In the genomic region with DNA sequence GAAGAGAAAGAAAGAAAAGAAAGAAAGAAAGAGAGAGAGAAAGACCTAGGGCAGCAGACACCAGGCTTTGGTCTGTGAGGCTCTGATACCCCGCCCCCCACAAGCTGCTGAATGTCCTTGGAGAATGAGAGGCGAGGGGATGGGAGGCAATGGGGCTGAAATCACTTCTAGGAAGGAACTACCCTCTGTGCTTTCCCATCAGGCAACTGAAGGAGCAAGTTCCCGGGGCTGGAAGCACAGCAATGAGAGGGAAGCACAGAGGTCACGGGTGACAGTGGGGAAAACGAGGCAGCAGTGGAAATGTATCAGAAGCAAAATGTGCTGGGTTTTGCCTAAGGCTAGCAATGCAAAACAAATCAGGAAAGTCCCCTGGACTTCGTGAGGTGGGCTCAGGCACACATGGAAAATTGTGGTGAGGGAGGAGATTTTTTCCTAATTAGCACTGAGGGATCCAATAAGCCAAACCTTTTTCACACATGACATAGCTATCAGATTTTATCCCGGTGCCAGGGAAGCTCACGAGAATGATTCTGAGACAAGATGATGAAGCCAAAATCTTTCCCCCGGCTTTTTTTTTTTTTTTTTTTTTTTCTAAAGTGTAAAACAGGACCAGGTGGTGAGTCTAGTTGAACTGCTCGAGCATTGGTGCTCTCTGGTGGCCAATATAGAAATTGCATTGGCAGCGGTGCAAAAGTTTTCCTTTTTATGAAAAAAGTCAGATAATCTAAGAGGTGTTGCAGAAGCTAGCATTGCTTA, we compare ENCODE assay signal across 8 cellular contexts. TPM values are rescaled to one million over a fixed set of nuclear protein-coding genes. Genes with fewer than 3 reads are reported as not detected.
A peak's percentile ranks its signal among the peaks of the same experiment; 100 is the strongest.
DNase-seq lines count a peak whose midpoint lies in the region; ATAC-seq and TF ChIP-seq lines count a peak whose summit lies in the region.

No MANE protein-coding gene starts in this region.

- H3K4me1 ChIP-seq in CD8-positive, alpha-beta T cell (ENCODE audit: insufficient read depth, low read length): peaks cover 4% of the 10 kb centered on the region
- H3K4me1 ChIP-seq in neural progenitor cell: peaks cover 6% of the 10 kb centered on the region

- CTCF ChIA-PET in CD8-positive, alpha-beta T cell (lab: Charles Lee): interaction anchor here (0.6 to 8.3 kb wide), 53 partner anchors 8 to 1923 kb away, joined by 3 to 204 read pairs (median 4); partner anchors contain the start of gene ARFGEF2

- H3K4me1 Mint-ChIP-seq in CD8-positive, alpha-beta T cell (ENCODE audit: low read depth): peaks cover 6% of the 10 kb centered on the region
- peaks cover 20% of the 10 kb centered on the region for H3K4me1 Mint-ChIP-seq in activated T-cell treated with anti-CD3 and anti-CD28 coated beads, Interleukin-2, amount 50 U/mL, for 72 hours (ENCODE audit: low read depth)
- peaks cover 6% of the 10 kb centered on the region for H3K4me1 Mint-ChIP-seq in neural progenitor cell

- peak; percentile 54 to 79 (median 63) for DNase-seq in CD8-positive, alpha-beta T cell
- peak; percentile 39 for DNase-seq in HS-27A (ENCODE audit: low read depth)
- DNase-seq in OCI-M2 (lab: John Stamatoyannopoulos, UW; ENCODE audit: unreplicated experiment): peak; percentile 24
- peak; percentile 67 to 72 for DNase-seq in activated T-cell treated with anti-CD3 and anti-CD28 coated beads, Interleukin-2, amount 50 U/mL, for 72 hours
- DNase-seq in fibroblast of peridontal ligament (ENCODE audit: extremely low read depth): peak; percentile 86
- peak; percentile 73 for DNase-seq in neural progenitor cell (ENCODE audit: low spot score)
- peak in 29 of 49 donors; percentile 5 to 54 (median 24) for DNase-seq in substantia nigra (lab: John Stamatoyannopoulos, UW)

- no peak overlapping the region for H3K4me3 ChIP-seq in CD8-positive, alpha-beta T cell (ENCODE audit: low read depth, low read length)
- H3K4me3 ChIP-seq in neural progenitor cell: no peak overlapping the region

- peak; percentile 84 for TF ChIP-seq CTCF in CD8-positive, alpha-beta T cell (IDR thresholded peaks at IDR 0.05)
- TF ChIP-seq CTCF in neural progenitor cell (IDR thresholded peaks at IDR 0.05): peak; percentile 80

- peak overlapping the region; percentile 56 for H3K4me2 ChIP-seq in neural progenitor cell

- no peaks in the 10 kb centered on the region for H3F3A ChIP-seq in neural progenitor cell (ENCODE audit: low read depth)

- H3K9me3 Mint-ChIP-seq in CD8-positive, alpha-beta T cell: no peaks in the 10 kb centered on the region
- peaks cover 1 to 9% of the 10 kb centered on the region in 2 donors for H3K9me3 Mint-ChIP-seq in activated T-cell treated with anti-CD3 and anti-CD28 coated beads, Interleukin-2, amount 50 U/mL, for 72 hours
- peaks cover 7% of the 10 kb centered on the region for H3K9me3 Mint-ChIP-seq in neural progenitor cell

- no peaks in the 10 kb centered on the region for H3K27me3 Mint-ChIP-seq in CD8-positive, alpha-beta T cell (ENCODE audit: low read depth)
- no peaks in the 10 kb centered on the region for H3K27me3 Mint-ChIP-seq in activated T-cell treated with anti-CD3 and anti-CD28 coated beads, Interleukin-2, amount 50 U/mL, for 72 hours (ENCODE audit: low read depth)
- H3K27me3 Mint-ChIP-seq in neural progenitor cell (ENCODE audit: insufficient read depth, low read depth): peaks cover 7% of the 10 kb centered on the region

- no peak overlapping the region for H3K9ac ChIP-seq in neural progenitor cell

- no peaks in the 10 kb centered on the region for H3K36me3 ChIP-seq in CD8-positive, alpha-beta T cell (ENCODE audit: insufficient read depth, low read length)
- H3K36me3 ChIP-seq in neural progenitor cell: no peaks in the 10 kb centered on the region

- ATAC-seq in CD8-positive, alpha-beta T cell: peak; percentile 87
- ATAC-seq in activated T-cell treated with anti-CD3 and anti-CD28 coated beads, Interleukin-2, amount 50 U/mL, for 72 hours (replicated peaks in 1 of 2): peak; percentile 59 to 62
- ATAC-seq in GM19452 (IDR thresholded peaks at IDR 0.05; ENCODE audit: unreplicated experiment): no peak

- H4K20me1 ChIP-seq in neural progenitor cell (ENCODE audit: low read depth): no peaks in the 10 kb centered on the region

- no peaks in the 10 kb centered on the region for H3K36me3 Mint-ChIP-seq in CD8-positive, alpha-beta T cell
- H3K36me3 Mint-ChIP-seq in activated T-cell treated with anti-CD3 and anti-CD28 coated beads, Interleukin-2, amount 50 U/mL, for 72 hours (ENCODE audit: insufficient read depth in 2 of 2): peaks cover 6 to 7% of the 10 kb centered on the region in 2 donors
- no peaks in the 10 kb centered on the region for H3K36me3 Mint-ChIP-seq in neural progenitor cell

- no peak overlapping the region for H3K4me3 Mint-ChIP-seq in CD8-positive, alpha-beta T cell
- H3K4me3 Mint-ChIP-seq in activated T-cell treated with anti-CD3 and anti-CD28 coated beads, Interleukin-2, amount 50 U/mL, for 72 hours: peak overlapping the region; percentile 17 to 49
- H3K4me3 Mint-ChIP-seq in neural progenitor cell: peak overlapping the region; percentile 65

- no peaks in the 10 kb centered on the region for H3K79me2 ChIP-seq in neural progenitor cell (ENCODE audit: low read depth)

- no peaks in the 10 kb centered on the region for H3K27me3 ChIP-seq in CD8-positive, alpha-beta T cell (ENCODE audit: insufficient read depth, low read length)
- H3K27me3 ChIP-seq in neural progenitor cell: peaks cover 14% of the 10 kb centered on the region

- no peak overlapping the region for H3K27ac Mint-ChIP-seq in CD8-positive, alpha-beta T cell
- peak overlapping the region; percentile 19 for H3K27ac Mint-ChIP-seq in activated T-cell treated with anti-CD3 and anti-CD28 coated beads, Interleukin-2, amount 50 U/mL, for 72 hours
- H3K27ac Mint-ChIP-seq in neural progenitor cell: peak overlapping the region; percentile 84

- peak overlapping the region; percentile 20 for H2AFZ ChIP-seq in neural progenitor cell (replicated peaks)

- POLR2A ChIA-PET in CD8-positive, alpha-beta T cell (lab: Charles Lee): interaction anchor here (0.6 to 0.8 kb wide), 2 partner anchors 82 to 247 kb away, joined by 3 read pairs; no protein-coding TSS in a partner anchor

- intact Hi-C loops in CD8-positive, alpha-beta T cell (cut with DNase I, micrococcal nuclease): loop anchor here (1.0 to 5.0 kb wide), 3 partner anchors 176 to 247 kb away; no protein-coding TSS in a partner anchor

- no peak overlapping the region for H3K27ac ChIP-seq in CD8-positive, alpha-beta T cell (ENCODE audit: low read depth, low read length)
- no peak overlapping the region for H3K27ac ChIP-seq in neural progenitor cell
- H3K27ac ChIP-seq in substantia nigra (ENCODE audit: low read depth, low read length, poor library complexity, severe bottlenecking): no peak overlapping the region

- no peaks in the 10 kb centered on the region for H3K9me3 ChIP-seq in CD8-positive, alpha-beta T cell (ENCODE audit: low read length)
- no peaks in the 10 kb centered on the region for H3K9me3 ChIP-seq in neural progenitor cell (ENCODE audit: low read depth)

RNA-seq across cellular contexts. Expression of gene ARFGEF2, which starts 16.8 kb away (rescaled TPM):
- total RNA-seq in CD8-positive, alpha-beta T cell: 10 to 100 TPM; 25.7 to 26.7 TPM
- total RNA-seq in activated T-cell treated with anti-CD3 and anti-CD28 coated beads, Interleukin-2, amount 50 U/mL, for 72 hours: 10 to 100 TPM; 23.3 to 23.6 TPM
- total RNA-seq in neural progenitor cell (ENCODE audit: low replicate concordance): 13.9 and 16.6 TPM in 2 replicates

Comparison
In these comparisons a context has a peak if more than half of its experiments do, and no peak if none do; other contexts are left out.
1. DNase-seq: peak in every context shown above with its lines; median percentile 86 in fibroblast of peridontal ligament; 73 in neural progenitor cell; 70 in activated T-cell treated with anti-CD3 and anti-CD28 coated beads, Interleukin-2, amount 50 U/mL, for 72 hours; 63 in CD8-positive, alpha-beta T cell; 39 in HS-27A; 24 in OCI-M2; 24 in substantia nigra.